In genomic region chr6:39037707-39038106, GRCh38 we compare ENCODE assay signal across 15 cellular contexts. TPM values are rescaled to one million over a fixed set of nuclear protein-coding genes. Genes with fewer than 3 reads are reported as not detected.
DNase-seq lines count a peak whose midpoint lies in the region; ATAC-seq and TF ChIP-seq lines count a peak whose summit lies in the region.
"Had no signal": no experiment of that assay in that cellular context is flagged by ENCODE, and none has a peak within 500 bp of the region (broad histone marks: within the 10 kb centered on the region; RNA-seq: fewer than 3 reads in every experiment).

No MANE protein-coding gene starts in this region.

- H3K4me3 Mint-ChIP-seq in type B pancreatic cell: no peak overlapping the region
- H3K4me3 Mint-ChIP-seq: CD4-positive, alpha-beta T cell; H9 had no signal

- TF ChIP-seq CTCF in type B pancreatic cell (conservative IDR thresholded peaks at IDR 0.05): no peak

- ATAC-seq in left ventricle myocardium superior (peak; percentile 92), GM18511 (IDR thresholded peaks at IDR 0.05; ENCODE audit: unreplicated experiment) (no peak)

- no peak overlapping the region for H3K27ac Mint-ChIP-seq in type B pancreatic cell
- H3K27ac Mint-ChIP-seq: CD4-positive, alpha-beta T cell; H9 had no signal

- intact Hi-C loops in left ventricle myocardium superior (cut with micrococcal nuclease): no loop called here

- H3K27me3 Mint-ChIP-seq in type B pancreatic cell: peaks cover 88% of the 10 kb centered on the region

- DNase-seq in NCI-H345 (lab: John Stamatoyannopoulos, UW) (peak; percentile 16), NCI-H345 treated with DMSO at 0.1 percent for 48 hours (lab: John Stamatoyannopoulos, UW; ENCODE audit: unreplicated experiment) (no peak), DMS79 (lab: John Stamatoyannopoulos, UW) (peak; percentile 30), NCI-H2171 (lab: John Stamatoyannopoulos, UW) (peak; percentile 29), left ventricle myocardium superior (peak; percentile 70), type B pancreatic cell (ENCODE audit: extremely low spot score, unreplicated experiment) (no peak), AML-193 (lab: John Stamatoyannopoulos, UW) (no peak)
- DNase-seq: CD4-positive, alpha-beta T cell; H9; IMR-90; NCI-H146; NCI-H526 treated with DMSO at 0.1 percent for 48 hours; T-helper 1 cell had no signal

- H3K9me3 Mint-ChIP-seq in type B pancreatic cell: no peaks in the 10 kb centered on the region
- H3K9me3 Mint-ChIP-seq: CD4-positive, alpha-beta T cell; H9 had no signal

- no peaks in the 10 kb centered on the region for H3K4me1 Mint-ChIP-seq in type B pancreatic cell (ENCODE audit: unreplicated experiment)

- no peaks in the 10 kb centered on the region for H3K36me3 Mint-ChIP-seq in type B pancreatic cell

RNA-seq across cellular contexts. Expression of gene GLP1R, which starts 10.9 kb away (rescaled TPM):
- total RNA-seq in left ventricle myocardium superior (11.6 TPM), type B pancreatic cell (ENCODE audit: low replicate concordance) (1.6 and 4.3 TPM in 2 replicates)
- total RNA-seq: A673; CD4-positive, alpha-beta T cell; IMR-90 had no signal

Comparison
In these comparisons a context has a peak if more than half of its experiments do, and no peak if none do; other contexts are left out.
1. DNase-seq: peak in NCI-H345 (single experiment), DMS79 (single experiment), NCI-H2171 (single experiment) and left ventricle myocardium superior (single experiment); none in NCI-H345 treated with DMSO at 0.1 percent for 48 hours (single experiment), type B pancreatic cell (single experiment) and AML-193 (0 of 2).